Comparison of ENCODE assay signal across 8 cellular contexts in the genomic region with DNA sequence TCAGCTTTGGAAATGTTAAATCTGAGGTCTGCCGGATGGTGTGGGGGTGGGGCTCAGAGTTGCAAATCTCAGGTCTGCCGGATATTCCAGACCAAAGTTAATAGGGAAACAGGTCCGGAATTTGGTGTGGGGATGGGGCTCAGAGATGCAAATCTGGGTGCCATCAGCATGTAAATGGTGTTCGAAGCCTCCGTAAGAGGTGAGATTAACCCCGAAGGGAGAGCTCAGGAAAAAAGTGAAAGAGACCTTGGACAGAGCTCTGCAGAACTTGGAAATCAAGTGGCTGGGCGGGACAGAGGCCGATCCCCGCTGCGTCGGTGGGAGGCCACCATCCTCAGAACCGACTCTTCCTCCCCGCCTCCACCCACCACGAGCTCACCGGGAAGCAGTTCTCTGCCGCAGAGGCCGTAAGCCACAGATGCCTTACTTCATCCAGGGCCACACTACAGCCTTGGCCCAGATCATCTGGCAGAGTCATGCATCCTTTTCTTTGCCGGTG. TPM values are rescaled to one million over a fixed set of nuclear protein-coding genes. Genes with fewer than 3 reads are reported as not detected.
DNase-seq lines count a peak whose midpoint lies in the region; ATAC-seq and TF ChIP-seq lines count a peak whose summit lies in the region.

No MANE protein-coding gene starts in this region.

- H3K27me3 ChIP-seq in ACC112 (ENCODE audit: insufficient read depth, low read length) (peaks cover 29% of the 10 kb centered on the region), HUES6 (ENCODE audit: control insufficient read depth, insufficient read depth, low read length) (peaks cover 22% of the 10 kb centered on the region; the same call in 1 of the 2 replicates), mononuclear cell (ENCODE audit: insufficient read depth, low read length) (no peaks in the 10 kb centered on the region), tibial artery (peaks cover 0 to 31% of the 10 kb centered on the region in 2 donors)

- no peak for TF ChIP-seq CTCF in WTC11 (IDR thresholded peaks at IDR 0.05)
- no peak for TF ChIP-seq CTCF in epithelial cell of esophagus (IDR thresholded peaks at IDR 0.05; ENCODE audit: insufficient read depth, low read depth, low read length, missing control alignments)
- TF ChIP-seq CTCF in tibial artery (IDR thresholded peaks at IDR 0.05): no peak

- peak overlapping the region; percentile 94 for H3K4me3 Mint-ChIP-seq in WTC11

- no peaks in the 10 kb centered on the region for H3K9me3 Mint-ChIP-seq in WTC11

- H3K4me1 Mint-ChIP-seq in WTC11: peaks cover 68% of the 10 kb centered on the region

- H3K36me3 ChIP-seq in ACC112 (ENCODE audit: insufficient read depth, low read length): no peaks in the 10 kb centered on the region
- H3K36me3 ChIP-seq in HUES6 (ENCODE audit: control insufficient read depth, insufficient read depth, low read length): 0 out of 2 replicates have a peak, but pooled peaks cover 5% of the 10 kb centered on the region
- no peaks in the 10 kb centered on the region for H3K36me3 ChIP-seq in tibial artery

- no peaks in the 10 kb centered on the region for H3K9me3 ChIP-seq in HUES6 (ENCODE audit: control insufficient read depth, insufficient read depth, low read depth, low read length)
- H3K9me3 ChIP-seq in mononuclear cell (ENCODE audit: low read depth, low read length): no peaks in the 10 kb centered on the region
- no peaks in the 10 kb centered on the region for H3K9me3 ChIP-seq in tibial artery

- peak overlapping the region; percentile 100 for H3K27ac Mint-ChIP-seq in WTC11

- peaks cover 16% of the 10 kb centered on the region for H3K36me3 Mint-ChIP-seq in WTC11

- intact Hi-C loops in tibial artery (cut with DNase I; ENCODE audit: low total_unique reads): no loop called here

- H3K27ac ChIP-seq in ACC112 (ENCODE audit: low read depth, low read length) (no peak overlapping the region), HUES6 (ENCODE audit: low read depth, low read length) (peak overlapping the region; percentile 99), tibial artery (peak overlapping the region; percentile 2 to 95)

- H3K79me2 ChIP-seq in ACC112 (ENCODE audit: control insufficient read depth, insufficient read depth, low read length, unreplicated experiment): peaks cover 24% of the 10 kb centered on the region

- ATAC-seq in WTC11 (peak; percentile 66), HG03354 (IDR thresholded peaks at IDR 0.05; ENCODE audit: poor library complexity, severe bottlenecking, unreplicated experiment) (no peak)

- POLR2A ChIA-PET in WTC11 (lab: Charles Lee): interaction anchor here (0.5 to 5.0 kb wide), 22 partner anchors 8 to 1776 kb away, joined by 3 to 31 read pairs (median 4); partner anchors contain the start of genes MCM10 and PHYH

- CTCF ChIA-PET in WTC11 (lab: Charles Lee): interaction anchor here (0.7 to 5.6 kb wide), 14 partner anchors 8 to 237 kb away, joined by 3 to 57 read pairs (median 4); partner anchors contain the start of genes MCM10, PHYH and PRPF18

- H3K4me3 ChIP-seq in ACC112 (ENCODE audit: low read depth, low read length) (peak overlapping the region; percentile 99), HUES6 (ENCODE audit: low read depth, low read length) (peak overlapping the region; percentile 78), epithelial cell of esophagus (ENCODE audit: low read length) (peak overlapping the region; percentile 55), mononuclear cell (ENCODE audit: low read length) (peak overlapping the region; percentile 71), tibial artery (peak overlapping the region; percentile 76 to 92)

- peaks cover 9% of the 10 kb centered on the region for H3K4me1 ChIP-seq in ACC112 (ENCODE audit: control insufficient read depth, insufficient read depth, low read length, unreplicated experiment)
- H3K4me1 ChIP-seq in HUES6 (ENCODE audit: control insufficient read depth, insufficient read depth, low read length): peaks cover 45% of the 10 kb centered on the region
- H3K4me1 ChIP-seq in mononuclear cell (ENCODE audit: insufficient read depth, low read length): peaks cover 52% of the 10 kb centered on the region
- H3K4me1 ChIP-seq in tibial artery: peaks cover 0 to 26% (median 14%) of the 10 kb centered on the region in 4 donors

- H2AFZ ChIP-seq in ACC112 (ENCODE audit: low read length, unreplicated experiment): peak overlapping the region; percentile 34

- peak overlapping the region; percentile 97 for H3K9ac ChIP-seq in HUES6 (ENCODE audit: low read length)

- DNase-seq in WTC11 (ENCODE audit: low spot score): peak; percentile 86
- peak; percentile 46 for DNase-seq in epithelial cell of esophagus (ENCODE audit: low read depth)
- peak; percentile 55 to 79 for DNase-seq in tibial artery
- no peak for DNase-seq in activated CD4-positive, CD25-positive, alpha-beta regulatory T cell treated with anti-CD3 and anti-CD28 coated beads, Interleukin-2, amount 50 U/mL, for 72 hours

- no peaks in the 10 kb centered on the region; the same call in 1 of the 2 replicates for H3K27me3 Mint-ChIP-seq in WTC11 (ENCODE audit: low read depth)

TF ChIP-seq in WTC11, 78 proteins besides CTCF, POLR2A, EP300 and RAD21 (continues in another document):
- TF ChIP-seq ZBTB43 (CRISPR knock-in tag; IDR thresholded peaks at IDR 0.05): peak; percentile 83; the same call in 1 of the 2 replicates
- TF ChIP-seq, protein P1, sequence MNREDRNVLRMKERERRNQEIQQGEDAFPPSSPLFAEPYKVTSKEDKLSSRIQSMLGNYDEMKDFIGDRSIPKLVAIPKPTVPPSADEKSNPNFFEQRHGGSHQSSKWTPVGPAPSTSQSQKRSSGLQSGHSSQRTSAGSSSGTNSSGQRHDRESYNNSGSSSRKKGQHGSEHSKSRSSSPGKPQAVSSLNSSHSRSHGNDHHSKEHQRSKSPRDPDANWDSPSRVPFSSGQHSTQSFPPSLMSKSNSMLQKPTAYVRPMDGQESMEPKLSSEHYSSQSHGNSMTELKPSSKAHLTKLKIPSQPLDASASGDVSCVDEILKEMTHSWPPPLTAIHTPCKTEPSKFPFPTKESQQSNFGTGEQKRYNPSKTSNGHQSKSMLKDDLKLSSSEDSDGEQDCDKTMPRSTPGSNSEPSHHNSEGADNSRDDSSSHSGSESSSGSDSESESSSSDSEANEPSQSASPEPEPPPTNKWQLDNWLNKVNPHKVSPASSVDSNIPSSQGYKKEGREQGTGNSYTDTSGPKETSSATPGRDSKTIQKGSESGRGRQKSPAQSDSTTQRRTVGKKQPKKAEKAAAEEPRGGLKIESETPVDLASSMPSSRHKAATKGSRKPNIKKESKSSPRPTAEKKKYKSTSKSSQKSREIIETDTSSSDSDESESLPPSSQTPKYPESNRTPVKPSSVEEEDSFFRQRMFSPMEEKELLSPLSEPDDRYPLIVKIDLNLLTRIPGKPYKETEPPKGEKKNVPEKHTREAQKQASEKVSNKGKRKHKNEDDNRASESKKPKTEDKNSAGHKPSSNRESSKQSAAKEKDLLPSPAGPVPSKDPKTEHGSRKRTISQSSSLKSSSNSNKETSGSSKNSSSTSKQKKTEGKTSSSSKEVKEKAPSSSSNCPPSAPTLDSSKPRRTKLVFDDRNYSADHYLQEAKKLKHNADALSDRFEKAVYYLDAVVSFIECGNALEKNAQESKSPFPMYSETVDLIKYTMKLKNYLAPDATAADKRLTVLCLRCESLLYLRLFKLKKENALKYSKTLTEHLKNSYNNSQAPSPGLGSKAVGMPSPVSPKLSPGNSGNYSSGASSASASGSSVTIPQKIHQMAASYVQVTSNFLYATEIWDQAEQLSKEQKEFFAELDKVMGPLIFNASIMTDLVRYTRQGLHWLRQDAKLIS (CRISPR knock-in tag; IDR thresholded peaks at IDR 0.05; ENCODE audit: borderline replicate concordance): 0 out of 2 replicates have a peak, but pooled peaks have one; percentile 31
- TF ChIP-seq PRDM15 (CRISPR knock-in tag; IDR thresholded peaks at IDR 0.05): peak; percentile 62
- no peak for TF ChIP-seq CREM (CRISPR knock-in tag; IDR thresholded peaks at IDR 0.05)
- no peak for TF ChIP-seq MXD4 (CRISPR knock-in tag; IDR thresholded peaks at IDR 0.05; ENCODE audit: borderline replicate concordance)
- TF ChIP-seq MYBL2 (CRISPR knock-in tag; IDR thresholded peaks at IDR 0.05): peak; percentile 88

RNA-seq across cellular contexts. Expression of gene SEPHS1, which starts 1.7 kb away (rescaled TPM):
- 501 to 509 TPM (median 501 TPM) in 3 replicates for total RNA-seq in WTC11 (2021)
- 14.6 TPM for total RNA-seq in mononuclear cell

RNA-seq across cellular contexts. Expression of gene PHYH, which starts 50.0 kb away (rescaled TPM):
- 22.5 to 35.1 TPM (median 32.0 TPM) in 3 replicates for total RNA-seq in WTC11 (2021)
- 8.3 TPM for total RNA-seq in mononuclear cell

Comparison
In these comparisons a context has a peak if more than half of its experiments do, and no peak if none do; other contexts are left out.
1. RNA of gene SEPHS1, which starts 1.7 kb away (total RNA-seq): 501 to 509 TPM in WTC11; 14.6 TPM in mononuclear cell (single experiment); every median in the first group is over 10 times any median in the second.
2. Peak in every context shown above with its lines, with median percentiles within 50 percentile points of each other: H3K4me3 ChIP-seq.